7 cellular contexts compared by ENCODE assay signal in the genomic region with DNA sequence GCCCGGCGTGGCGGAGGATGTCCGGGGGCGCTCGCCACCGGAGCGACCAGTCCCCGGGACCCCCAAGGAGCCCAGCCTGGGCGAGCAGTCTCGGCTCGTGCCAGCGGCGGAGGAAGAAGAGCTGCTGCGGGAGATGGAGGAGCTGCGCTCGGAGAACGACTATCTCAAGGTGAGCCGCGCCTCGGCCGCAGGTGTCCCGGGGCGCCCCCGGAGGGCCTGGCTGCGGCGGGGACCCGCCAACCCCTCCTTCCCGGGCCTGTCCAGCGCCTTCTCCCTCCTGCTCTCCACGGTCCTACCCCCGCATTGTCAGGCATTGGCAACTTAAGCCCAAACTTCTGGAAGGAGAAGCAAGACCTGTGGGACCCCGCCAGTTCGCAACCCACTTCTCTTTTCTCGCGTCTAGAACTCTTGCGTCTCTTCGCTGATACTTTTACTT. TPM values are rescaled to one million over a fixed set of nuclear protein-coding genes. Genes with fewer than 3 reads are reported as not detected.
DNase-seq lines count a peak whose midpoint lies in the region; ATAC-seq, FAIRE-seq and TF ChIP-seq lines count a peak whose summit lies in the region.

No MANE protein-coding gene starts in this region.

- CTCF ChIA-PET in PC-9 (lab: Charles Lee): interaction anchor here (1.1 to 1.2 kb wide), 2 partner anchors 10 to 276 kb away, joined by 3 to 6 read pairs; no protein-coding TSS in a partner anchor

- BruUV-seq in PC-9 (replicated peaks; lab: Mats Ljungman, UMichigan): no TSS peak

- peak overlapping the region; percentile 81 for H2AFZ ChIP-seq in PC-9

- peak overlapping the region; percentile 97 for H3K4me2 ChIP-seq in PC-9

- POLR2A ChIA-PET in PC-9 (lab: Charles Lee; ENCODE audit: unreplicated experiment): interaction anchor here (0.5 to 1.1 kb wide), 5 partner anchors 21 to 1086 kb away, joined by 3 to 11 read pairs (median 5); no protein-coding TSS in a partner anchor

- H3K4me1 Mint-ChIP-seq in neural crest cell: peaks cover 26% of the 10 kb centered on the region

- TF ChIP-seq CTCF in PC-9 (conservative IDR thresholded peaks at IDR 0.05) (no peak), neural crest cell (conservative IDR thresholded peaks at IDR 0.05) (no peak)

- H4K20me1 ChIP-seq in PC-9 (ENCODE audit: insufficient read depth): no peaks in the 10 kb centered on the region

- no peak for TF ChIP-seq POLR2A in GM12892 (IDR thresholded peaks at IDR 0.05; ENCODE audit: low read depth, low read length)

- H3K4me1 ChIP-seq in PC-9 (replicated peaks; ENCODE audit: insufficient read depth) (peaks cover 21% of the 10 kb centered on the region), duodenal mucosa (ENCODE audit: control insufficient read depth in 1 of 2, insufficient read depth in 2 of 2, low read length in 2 of 2) (peaks cover 8 to 18% of the 10 kb centered on the region in 2 donors)

- H3K27ac ChIP-seq in PC-9: no peak overlapping the region
- no peak overlapping the region for H3K27ac ChIP-seq in duodenal mucosa (ENCODE audit: low read depth, low read length)

- H3K27ac Mint-ChIP-seq in neural crest cell (ENCODE audit: unreplicated experiment): peak overlapping the region; percentile 97

- H3K9me3 Mint-ChIP-seq in neural crest cell: peaks cover 2% of the 10 kb centered on the region

- 0 out of 2 replicates have a peak, but pooled peaks cover 4% of the 10 kb centered on the region for H3K79me2 ChIP-seq in PC-9 (ENCODE audit: low read depth)

- ATAC-seq in GM19328 (IDR thresholded peaks at IDR 0.05; ENCODE audit: unreplicated experiment): no peak

- DNase-seq in GM12892 (ENCODE audit: insufficient read length) (peak; percentile 29), PC-9 (no peak), neural crest cell (ENCODE audit: low read depth, low spot score) (no peak), midbrain (lab: John Stamatoyannopoulos, UW) (no peak), OCI-M1 (lab: John Stamatoyannopoulos, UW) (no peak)

- FAIRE-seq in GM12892 (lab: Jason Lieb, UNC): no peak

- H3K9me3 ChIP-seq in PC-9 (ENCODE audit: insufficient read depth, low read depth) (no peaks in the 10 kb centered on the region), duodenal mucosa (ENCODE audit: control insufficient read depth in 1 of 2, low read length in 2 of 2) (no peaks in the 10 kb centered on the region)

- no peaks in the 10 kb centered on the region for H3K36me3 Mint-ChIP-seq in neural crest cell (ENCODE audit: low read depth)

- no peaks in the 10 kb centered on the region for H3K36me3 ChIP-seq in PC-9 (ENCODE audit: low read depth)
- no peaks in the 10 kb centered on the region for H3K36me3 ChIP-seq in duodenal mucosa (ENCODE audit: control insufficient read depth in 1 of 2, insufficient read depth in 2 of 2, low read length in 2 of 2)

- H3K27me3 Mint-ChIP-seq in neural crest cell (ENCODE audit: low read depth): peaks cover 40% of the 10 kb centered on the region

- peak overlapping the region; percentile 98 for H3K4me3 Mint-ChIP-seq in neural crest cell

- H3F3A ChIP-seq in PC-9 (ENCODE audit: insufficient read depth, low read depth): peaks cover 18% of the 10 kb centered on the region; the same call in 1 of the 2 replicates

- intact Hi-C loops in PC-9 (cut with micrococcal nuclease; ENCODE audit: unreplicated experiment): loop anchor here (2.0 to 5.0 kb wide), 3 partner anchors 24 to 231 kb away; no protein-coding TSS in a partner anchor

- H3K4me3 ChIP-seq in PC-9 (peak overlapping the region; percentile 76), duodenal mucosa (ENCODE audit: low read depth in 1 of 2, low read length in 2 of 2) (peak overlapping the region; percentile 65 to 67)

- no peaks in the 10 kb centered on the region for H3K9me2 ChIP-seq in PC-9 (ENCODE audit: insufficient read depth)

- no peaks in the 10 kb centered on the region for H3K27me3 ChIP-seq in PC-9 (ENCODE audit: insufficient read depth, low read depth)
- peaks cover 19 to 29% of the 10 kb centered on the region in 2 donors for H3K27me3 ChIP-seq in duodenal mucosa (ENCODE audit: control insufficient read depth in 1 of 2, insufficient read depth in 2 of 2, low read length in 2 of 2)

- H3K9ac ChIP-seq in duodenal mucosa (ENCODE audit: low read depth in 1 of 2, low read length in 2 of 2): peak overlapping the region; percentile 32 to 43

RNA-seq across cellular contexts. Expression of gene MTCL1, which starts 1.2 kb away (rescaled TPM):
- polyA plus RNA-seq in GM12892 (2012; ENCODE audit: missing spikeins): not detected
- total RNA-seq in PC-9 (2021): 29.6 and 30.0 TPM in 2 replicates
- total RNA-seq in neural crest cell: 17.8 and 18.4 TPM in 2 replicates
